8 cellular contexts compared by ENCODE assay signal in genomic region chr17:15563375-15563857, GRCh38. TPM values are rescaled to one million over a fixed set of nuclear protein-coding genes. Genes with fewer than 3 reads are reported as not detected.
DNase-seq lines count a peak whose midpoint lies in the region; ATAC-seq and TF ChIP-seq lines count a peak whose summit lies in the region.
"Not testable (repeated sequence)": the region's sequence is repeated elsewhere in the genome, so short reads cannot be mapped to it uniquely, and the experiment has no call there.

Gene TVP23C, minus strand, starts transcription at chr17:15563483. Its CDS starts 35 bp downstream, at chr17:15563448.

- H3K4me3 ChIP-seq in heart right ventricle (peak within 1 kb of the TSS; percentile 67 to 88 (median 76)), parathyroid adenoma (ENCODE audit: low read depth, low read length) (peak within 1 kb of the TSS; percentile 77)

- peak; percentile 90 for ATAC-seq in HG02642 (IDR thresholded peaks at IDR 0.05; ENCODE audit: poor library complexity, unreplicated experiment)
- peak; percentile 89 to 94 (median 91) for ATAC-seq in heart right ventricle

- peak within 1 kb of the TSS; percentile 62 for H3K4me2 ChIP-seq in parathyroid adenoma (ENCODE audit: low read length)

- not testable (repeated sequence) for H3K27me3 ChIP-seq in heart right ventricle; parathyroid adenoma (ENCODE audit: control insufficient read depth, insufficient read depth, low read length)

- H3K27ac ChIP-seq in heart right ventricle (peak within 1 kb of the TSS in 9 of 10 donors; percentile 58 to 82 (median 73)), parathyroid adenoma (peak within 1 kb of the TSS; percentile 67)
- H3K27ac ChIP-seq in temporal lobe (ENCODE audit: low read depth, low read length): not testable (repeated sequence)

- peak within 1 kb of the TSS; percentile 93 for H2AFZ ChIP-seq in parathyroid adenoma

- 1% methylated on average over 32 to 44 of the region's 46 CpGs for WGBS in heart right ventricle, 2 donors

- peak within 1 kb of the TSS; percentile 46 for H3K9ac ChIP-seq in parathyroid adenoma

- not testable (repeated sequence) for H3K4me1 ChIP-seq in heart right ventricle, parathyroid adenoma

- DNase-seq in GM10266 (ENCODE audit: extremely low spot score) (peak; percentile 64), NCI-H1105 (lab: John Stamatoyannopoulos, UW) (peak; percentile 77), amniotic epithelial cell (ENCODE audit: low read depth) (peak; percentile 56), heart right ventricle (peak; percentile 72 to 73)

- not testable (repeated sequence) for H3K9me3 ChIP-seq in heart right ventricle; parathyroid adenoma (ENCODE audit: control insufficient read depth, low read length)

- intact Hi-C loops in T-helper 2 cell treated with Interferon-gamma antibody and Interleukin-4, amounts not matched to agents 100 ng/mL and 5 ng/mL, for 36 hours (cut with micrococcal nuclease); heart right ventricle (cut with DNase I): not testable (repeated sequence)

- not testable (repeated sequence) for TF ChIP-seq CTCF in GM10266 (IDR thresholded peaks at IDR 0.05; ENCODE audit: control insufficient read depth, insufficient read depth, low read depth, missing control alignments); heart right ventricle (IDR thresholded peaks at IDR 0.05); parathyroid adenoma (IDR thresholded peaks at IDR 0.05)

- H3K79me2 ChIP-seq in parathyroid adenoma: not testable (repeated sequence)

- H3K36me3 ChIP-seq in heart right ventricle; parathyroid adenoma (ENCODE audit: control insufficient read depth, insufficient read depth, low read length): not testable (repeated sequence)

RNA-seq across cellular contexts. Expression of gene TVP23C, which starts in this region (rescaled TPM):
- 14.0 and 18.5 TPM in 2 replicates for total RNA-seq in T-helper 2 cell treated with Interferon-gamma antibody and Interleukin-4, amounts not matched to agents 100 ng/mL and 5 ng/mL, for 36 hours
- 1 to 10 TPM; 2.5 to 8.2 (median 5.0) TPM for total RNA-seq in heart right ventricle
- 1 to 10 TPM; 2.0 to 5.3 TPM for polyA plus RNA-seq in heart right ventricle
- total RNA-seq in temporal lobe: 25.3 TPM
